Comparison of ENCODE assay signal across 1 cellular context in genomic region chr18:11005528-11005927, GRCh38.
TF ChIP-seq lines count a peak whose summit lies in the region.

No MANE protein-coding gene starts in this region.

TF ChIP-seq in HepG2, 621 proteins besides CTCF, POLR2A, EP300 and RAD21 (continued from another document and continues in another):
- TF ChIP-seq FLYWCH1 (CRISPR knock-in tag; IDR thresholded peaks at IDR 0.05) (no peak), MIER2 (CRISPR knock-in tag; IDR thresholded peaks at IDR 0.05) (peak; percentile 67; the same call in 1 of the 2 replicates), SNRNP70 (IDR thresholded peaks at IDR 0.05; ENCODE audit: low read depth, low read length) (no peak), ARNTL (CRISPR knock-in tag; IDR thresholded peaks at IDR 0.05) (peak; percentile 82), ELF1 (CRISPR knock-in tag; IDR thresholded peaks at IDR 0.05) (0 out of 2 replicates have a peak, but pooled peaks have one; percentile 45), CSRNP2 (CRISPR knock-in tag; conservative IDR thresholded peaks at IDR 0.05; ENCODE audit: low read depth) (no peak), ZKSCAN8 (CRISPR knock-in tag; IDR thresholded peaks at IDR 0.05; ENCODE audit: borderline replicate concordance) (peak; percentile 94; the same call in 1 of the 2 replicates), ATAD3A (CRISPR knock-in tag; IDR thresholded peaks at IDR 0.05) (no peak), ZNF549 (CRISPR knock-in tag; IDR thresholded peaks at IDR 0.05) (no peak), HINFP (CRISPR knock-in tag; IDR thresholded peaks at IDR 0.05; ENCODE audit: low read depth) (0 out of 2 replicates have a peak, but pooled peaks have one; percentile 39), ZNF143 (CRISPR knock-in tag; IDR thresholded peaks at IDR 0.05) (no peak), FOSL1 (CRISPR knock-in tag; IDR thresholded peaks at IDR 0.05; ENCODE audit: borderline replicate concordance) (peak; percentile 96), SALL1 (CRISPR knock-in tag; IDR thresholded peaks at IDR 0.05) (peak; percentile 99), ZNF230 (CRISPR knock-in tag; IDR thresholded peaks at IDR 0.05) (no peak), ISL2 (CRISPR knock-in tag; IDR thresholded peaks at IDR 0.05) (peak; percentile 91), BCL6 (CRISPR knock-in tag; IDR thresholded peaks at IDR 0.05) (peak; percentile 87), ELF3 (CRISPR knock-in tag; IDR thresholded peaks at IDR 0.05) (peak; percentile 89), PBX2 (CRISPR knock-in tag; IDR thresholded peaks at IDR 0.05) (no peak), CREB1 (IDR thresholded peaks at IDR 0.05) (peak; percentile 68), CREB1 (CRISPR knock-in tag; IDR thresholded peaks at IDR 0.05) (peak; percentile 68; the same call in 1 of the 2 replicates), ZNF251 (CRISPR knock-in tag; IDR thresholded peaks at IDR 0.05) (no peak), CENPT (CRISPR knock-in tag; IDR thresholded peaks at IDR 0.05; ENCODE audit: low read depth) (no peak), ZNF839 (CRISPR knock-in tag; IDR thresholded peaks at IDR 0.05; ENCODE audit: borderline replicate concordance) (no peak), RFX3 (CRISPR knock-in tag; IDR thresholded peaks at IDR 0.05) (no peak), EZH2 (conservative IDR thresholded peaks at IDR 0.05; ENCODE audit: low read depth, low read length) (no peak), ZNF788 (CRISPR knock-in tag; IDR thresholded peaks at IDR 0.05; ENCODE audit: borderline replicate concordance) (peak; percentile 77; the same call in 1 of the 2 replicates), ZNF468 (CRISPR knock-in tag; IDR thresholded peaks at IDR 0.05) (no peak), ZNF615 (CRISPR knock-in tag; IDR thresholded peaks at IDR 0.05; ENCODE audit: borderline replicate concordance) (no peak), NCOA2 (CRISPR knock-in tag; IDR thresholded peaks at IDR 0.05) (peak; percentile 97), RXRA (CRISPR knock-in tag; IDR thresholded peaks at IDR 0.05) (peak; percentile 93), ZHX1 (CRISPR knock-in tag; IDR thresholded peaks at IDR 0.05; ENCODE audit: low read depth) (no peak), ARNT2 (CRISPR knock-in tag; IDR thresholded peaks at IDR 0.05; ENCODE audit: low read depth) (no peak), WIZ (CRISPR knock-in tag; IDR thresholded peaks at IDR 0.05) (no peak), BCL3 (CRISPR knock-in tag; IDR thresholded peaks at IDR 0.05) (no peak), TOPORS (CRISPR knock-in tag; IDR thresholded peaks at IDR 0.05) (no peak), U2AF1 (optimal IDR thresholded peaks at IDR 0.05; ENCODE audit: low read depth, low read length) (no peak), ZBTB21 (CRISPR knock-in tag; IDR thresholded peaks at IDR 0.05) (0 out of 2 replicates have a peak, but pooled peaks have one; percentile 42), TARDBP (CRISPR knock-in tag; IDR thresholded peaks at IDR 0.05) (peak; percentile 93; the same call in 1 of the 2 replicates), KAT8 (CRISPR knock-in tag; IDR thresholded peaks at IDR 0.05) (peak; percentile 83), FOXO4 (CRISPR knock-in tag; conservative IDR thresholded peaks at IDR 0.05) (no peak), ZNF264 (CRISPR knock-in tag; IDR thresholded peaks at IDR 0.05) (0 out of 2 replicates have a peak, but pooled peaks have one; percentile 18), SNAPC5 (CRISPR knock-in tag; IDR thresholded peaks at IDR 0.05; ENCODE audit: borderline replicate concordance) (no peak), PCBP1 (IDR thresholded peaks at IDR 0.05; ENCODE audit: borderline replicate concordance, low read depth, low read length) (no peak), ATF7-NPFF (CRISPR knock-in tag; IDR thresholded peaks at IDR 0.05; ENCODE audit: low read depth) (no peak), SSRP1 (CRISPR knock-in tag; IDR thresholded peaks at IDR 0.05) (no peak), KLF11 (CRISPR knock-in tag; IDR thresholded peaks at IDR 0.05) (peak; percentile 75; the same call in 1 of the 2 replicates), ZNF282 (IDR thresholded peaks at IDR 0.05; ENCODE audit: partially characterized antibody) (no peak), ZNF614 (CRISPR knock-in tag; IDR thresholded peaks at IDR 0.05; ENCODE audit: borderline replicate concordance) (peak; percentile 96), TEAD3 (CRISPR knock-in tag; optimal IDR thresholded peaks at IDR 0.05; ENCODE audit: borderline replicate concordance) (peak; percentile 85), ZMAT3 (CRISPR knock-in tag; conservative IDR thresholded peaks at IDR 0.05) (no peak; the same call in 1 of the 2 replicates), POLR2AphosphoS5 (IDR thresholded peaks at IDR 0.05; ENCODE audit: low read depth, low read length) (peak; percentile 52; the same call in 1 of the 2 replicates), ZSCAN22 (CRISPR knock-in tag; IDR thresholded peaks at IDR 0.05) (no peak), TFDP1 (CRISPR knock-in tag; IDR thresholded peaks at IDR 0.05; ENCODE audit: borderline replicate concordance) (no peak; the same call in 1 of the 2 replicates), NCOR1 (IDR thresholded peaks at IDR 0.05; ENCODE audit: borderline replicate concordance, low read length) (peak; percentile 71; the same call in 1 of the 2 replicates), ZNF292 (CRISPR knock-in tag; IDR thresholded peaks at IDR 0.05; ENCODE audit: borderline replicate concordance, low read depth) (peak; percentile 97; the same call in 1 of the 2 replicates), ZFP36 (IDR thresholded peaks at IDR 0.05; ENCODE audit: borderline replicate concordance, low read depth, low read length, partially characterized antibody) (no peak)
- TF ChIP-seq, protein P1, sequence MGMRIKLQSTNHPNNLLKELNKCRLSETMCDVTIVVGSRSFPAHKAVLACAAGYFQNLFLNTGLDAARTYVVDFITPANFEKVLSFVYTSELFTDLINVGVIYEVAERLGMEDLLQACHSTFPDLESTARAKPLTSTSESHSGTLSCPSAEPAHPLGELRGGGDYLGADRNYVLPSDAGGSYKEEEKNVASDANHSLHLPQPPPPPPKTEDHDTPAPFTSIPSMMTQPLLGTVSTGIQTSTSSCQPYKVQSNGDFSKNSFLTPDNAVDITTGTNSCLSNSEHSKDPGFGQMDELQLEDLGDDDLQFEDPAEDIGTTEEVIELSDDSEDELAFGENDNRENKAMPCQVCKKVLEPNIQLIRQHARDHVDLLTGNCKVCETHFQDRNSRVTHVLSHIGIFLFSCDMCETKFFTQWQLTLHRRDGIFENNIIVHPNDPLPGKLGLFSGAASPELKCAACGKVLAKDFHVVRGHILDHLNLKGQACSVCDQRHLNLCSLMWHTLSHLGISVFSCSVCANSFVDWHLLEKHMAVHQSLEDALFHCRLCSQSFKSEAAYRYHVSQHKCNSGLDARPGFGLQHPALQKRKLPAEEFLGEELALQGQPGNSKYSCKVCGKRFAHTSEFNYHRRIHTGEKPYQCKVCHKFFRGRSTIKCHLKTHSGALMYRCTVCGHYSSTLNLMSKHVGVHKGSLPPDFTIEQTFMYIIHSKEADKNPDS (CRISPR knock-in tag; IDR thresholded peaks at IDR 0.05) = no peak
- TF ChIP-seq, protein P2, sequence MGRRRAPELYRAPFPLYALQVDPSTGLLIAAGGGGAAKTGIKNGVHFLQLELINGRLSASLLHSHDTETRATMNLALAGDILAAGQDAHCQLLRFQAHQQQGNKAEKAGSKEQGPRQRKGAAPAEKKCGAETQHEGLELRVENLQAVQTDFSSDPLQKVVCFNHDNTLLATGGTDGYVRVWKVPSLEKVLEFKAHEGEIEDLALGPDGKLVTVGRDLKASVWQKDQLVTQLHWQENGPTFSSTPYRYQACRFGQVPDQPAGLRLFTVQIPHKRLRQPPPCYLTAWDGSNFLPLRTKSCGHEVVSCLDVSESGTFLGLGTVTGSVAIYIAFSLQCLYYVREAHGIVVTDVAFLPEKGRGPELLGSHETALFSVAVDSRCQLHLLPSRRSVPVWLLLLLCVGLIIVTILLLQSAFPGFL (CRISPR knock-in tag; IDR thresholded peaks at IDR 0.05) = no peak
- TF ChIP-seq, protein P3, sequence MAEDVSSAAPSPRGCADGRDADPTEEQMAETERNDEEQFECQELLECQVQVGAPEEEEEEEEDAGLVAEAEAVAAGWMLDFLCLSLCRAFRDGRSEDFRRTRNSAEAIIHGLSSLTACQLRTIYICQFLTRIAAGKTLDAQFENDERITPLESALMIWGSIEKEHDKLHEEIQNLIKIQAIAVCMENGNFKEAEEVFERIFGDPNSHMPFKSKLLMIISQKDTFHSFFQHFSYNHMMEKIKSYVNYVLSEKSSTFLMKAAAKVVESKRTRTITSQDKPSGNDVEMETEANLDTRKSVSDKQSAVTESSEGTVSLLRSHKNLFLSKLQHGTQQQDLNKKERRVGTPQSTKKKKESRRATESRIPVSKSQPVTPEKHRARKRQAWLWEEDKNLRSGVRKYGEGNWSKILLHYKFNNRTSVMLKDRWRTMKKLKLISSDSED (CRISPR knock-in tag; IDR thresholded peaks at IDR 0.05) = no peak
